ENCODE assay signal across 13 cellular contexts in genomic region chr1:86754265-86754974, GRCh38. TPM values are rescaled to one million over a fixed set of nuclear protein-coding genes. Genes with fewer than 3 reads are reported as not detected.
DNase-seq lines count a peak whose midpoint lies in the region; ATAC-seq and TF ChIP-seq lines count a peak whose summit lies in the region.
"Had no signal": no experiment of that assay in that cellular context is flagged by ENCODE, and none has a peak within 500 bp of the region (broad histone marks: within the 10 kb centered on the region; RNA-seq: fewer than 3 reads in every experiment).

No MANE protein-coding gene starts in this region.

- no peaks in the 10 kb centered on the region for H3K9me3 Mint-ChIP-seq in GM23338
- no peaks in the 10 kb centered on the region for H3K9me3 Mint-ChIP-seq in endothelial cell (ENCODE audit: unreplicated experiment)
- H3K9me3 Mint-ChIP-seq in activated T-cell treated with anti-CD3 and anti-CD28 coated beads, Interleukin-2, amount 50 U/mL, for 24 hours = peaks cover 2% of the 10 kb centered on the region
- H3K9me3 Mint-ChIP-seq in T-helper 2 cell treated with Interferon-gamma antibody and Interleukin-4, amounts not matched to agents 5 μg/mL and 100 μg/mL, for 36 hours = no peaks in the 10 kb centered on the region
- no peaks in the 10 kb centered on the region for H3K9me3 Mint-ChIP-seq in natural killer cell treated with Interleukin-12 subunit alpha and Interleukin-12 subunit beta and Interleukin-15 and Interleukin-18, amount 100 ng/mL, for 72 hours

- H4K20me1 ChIP-seq in GM23338 (replicated peaks; ENCODE audit: insufficient read depth) (no peaks in the 10 kb centered on the region), PC-9 (ENCODE audit: insufficient read depth) (no peaks in the 10 kb centered on the region)

- no peaks in the 10 kb centered on the region for H3K9me2 ChIP-seq in GM23338 (ENCODE audit: insufficient read depth)
- no peaks in the 10 kb centered on the region for H3K9me2 ChIP-seq in PC-9 (ENCODE audit: insufficient read depth)

- ATAC-seq in GM23338 = peak; percentile 60
- ATAC-seq in natural killer cell treated with Interleukin-12 subunit alpha and Interleukin-12 subunit beta and Interleukin-15 and Interleukin-18, amount 100 ng/mL, for 72 hours = no peak

- H3K27ac ChIP-seq in GM23338 (ENCODE audit: low read depth) = no peak overlapping the region
- H3K27ac ChIP-seq in HUES48 (ENCODE audit: low read depth, low read length) = peak overlapping the region; percentile 14
- H3K27ac ChIP-seq in PC-9 = no peak overlapping the region
- H3K27ac ChIP-seq: GM23248 had no signal

- BruUV-seq in PC-9 (replicated peaks; lab: Mats Ljungman, UMichigan) = no TSS peak

- POLR2A ChIA-PET in PC-9 (lab: Charles Lee; ENCODE audit: unreplicated experiment) = no interaction called here

- CTCF ChIA-PET in PC-9 (lab: Charles Lee) = interaction anchor here (0.6 to 1.2 kb wide), 3 partner anchors 17 to 248 kb away, joined by 3 to 5 read pairs (median 3); no protein-coding TSS in a partner anchor

- H3K4me1 ChIP-seq in GM23338 (ENCODE audit: insufficient read depth) (peaks cover 7% of the 10 kb centered on the region), HUES48 (ENCODE audit: control insufficient read depth, insufficient read depth, low read length) (peaks cover 5% of the 10 kb centered on the region; the same call in 1 of the 2 replicates), PC-9 (replicated peaks; ENCODE audit: insufficient read depth) (peaks cover 13% of the 10 kb centered on the region)

- intact Hi-C loops in PC-9 (cut with micrococcal nuclease; ENCODE audit: unreplicated experiment) = loop anchor here (5.0 kb wide), 1 partner anchor 78 kb away; no protein-coding TSS in a partner anchor

- H3K36me3 Mint-ChIP-seq in GM23338 (ENCODE audit: low read depth) (no peaks in the 10 kb centered on the region), endothelial cell (ENCODE audit: low read depth, unreplicated experiment) (no peaks in the 10 kb centered on the region)
- H3K36me3 Mint-ChIP-seq in activated T-cell treated with anti-CD3 and anti-CD28 coated beads, Interleukin-2, amount 50 U/mL, for 24 hours (ENCODE audit: low read depth) = no peaks in the 10 kb centered on the region
- no peaks in the 10 kb centered on the region for H3K36me3 Mint-ChIP-seq in T-helper 2 cell treated with Interferon-gamma antibody and Interleukin-4, amounts not matched to agents 5 μg/mL and 100 μg/mL, for 36 hours (ENCODE audit: low read depth)
- H3K36me3 Mint-ChIP-seq in natural killer cell treated with Interleukin-12 subunit alpha and Interleukin-12 subunit beta and Interleukin-15 and Interleukin-18, amount 100 ng/mL, for 72 hours = no peaks in the 10 kb centered on the region

- H3K4me2 ChIP-seq in GM23338 (no peak overlapping the region), PC-9 (peak overlapping the region; percentile 17; the same call in 1 of the 2 replicates)

- H3K4me3 ChIP-seq in GM23338 (no peak overlapping the region), HUES48 (ENCODE audit: low read depth, low read length) (no peak overlapping the region), PC-9 (no peak overlapping the region)
- H3K4me3 ChIP-seq: GM23248, MG63 had no signal

- H3K4me3 Mint-ChIP-seq in GM23338 (no peak overlapping the region), endothelial cell (ENCODE audit: unreplicated experiment) (no peak overlapping the region)
- no peak overlapping the region for H3K4me3 Mint-ChIP-seq in activated T-cell treated with anti-CD3 and anti-CD28 coated beads, Interleukin-2, amount 50 U/mL, for 24 hours
- no peak overlapping the region for H3K4me3 Mint-ChIP-seq in T-helper 2 cell treated with Interferon-gamma antibody and Interleukin-4, amounts not matched to agents 5 μg/mL and 100 μg/mL, for 36 hours
- H3K4me3 Mint-ChIP-seq in natural killer cell treated with Interleukin-12 subunit alpha and Interleukin-12 subunit beta and Interleukin-15 and Interleukin-18, amount 100 ng/mL, for 72 hours = no peak overlapping the region

- H3F3A ChIP-seq in GM23338 (replicated peaks; ENCODE audit: low read depth) (no peaks in the 10 kb centered on the region), PC-9 (ENCODE audit: insufficient read depth, low read depth) (no peaks in the 10 kb centered on the region)

- no peaks in the 10 kb centered on the region for H3K79me2 ChIP-seq in GM23338 (replicated peaks; ENCODE audit: insufficient read depth)
- H3K79me2 ChIP-seq in PC-9 (ENCODE audit: low read depth) = no peaks in the 10 kb centered on the region

- no peak overlapping the region for H3K9ac ChIP-seq in HUES48 (ENCODE audit: low read depth, low read length)
- H3K9ac ChIP-seq: GM23248 had no signal

- peaks cover 26% of the 10 kb centered on the region for H3K4me1 Mint-ChIP-seq in GM23338
- peaks cover 5% of the 10 kb centered on the region for H3K4me1 Mint-ChIP-seq in endothelial cell (ENCODE audit: unreplicated experiment)
- peaks cover 6% of the 10 kb centered on the region for H3K4me1 Mint-ChIP-seq in activated T-cell treated with anti-CD3 and anti-CD28 coated beads, Interleukin-2, amount 50 U/mL, for 24 hours (ENCODE audit: low read depth)
- H3K4me1 Mint-ChIP-seq in T-helper 2 cell treated with Interferon-gamma antibody and Interleukin-4, amounts not matched to agents 5 μg/mL and 100 μg/mL, for 36 hours (ENCODE audit: low read depth) = no peaks in the 10 kb centered on the region
- no peaks in the 10 kb centered on the region for H3K4me1 Mint-ChIP-seq in natural killer cell treated with Interleukin-12 subunit alpha and Interleukin-12 subunit beta and Interleukin-15 and Interleukin-18, amount 100 ng/mL, for 72 hours (ENCODE audit: low read depth in 2 of 2)

- H3K36me3 ChIP-seq in GM23338 (ENCODE audit: insufficient read depth) (no peaks in the 10 kb centered on the region), HUES48 (ENCODE audit: control insufficient read depth, insufficient read depth, low read length) (no peaks in the 10 kb centered on the region), PC-9 (ENCODE audit: low read depth) (no peaks in the 10 kb centered on the region)
- H3K36me3 ChIP-seq: MG63 had no signal

- TF ChIP-seq CTCF in GM23338 (conservative IDR thresholded peaks at IDR 0.05; ENCODE audit: low read depth in 2 of 2) = peak in 1 of 2 experiments; percentile 20; a peak in 2 of 4 replicates
- TF ChIP-seq CTCF in PC-9 (conservative IDR thresholded peaks at IDR 0.05) = no peak
- no peak for TF ChIP-seq CTCF in endothelial cell (IDR thresholded peaks at IDR 0.05; ENCODE audit: unreplicated experiment)

- H3K27me3 Mint-ChIP-seq in GM23338 (ENCODE audit: insufficient read depth, low read depth, poor library complexity) (no peaks in the 10 kb centered on the region), endothelial cell (ENCODE audit: unreplicated experiment) (peaks cover 1% of the 10 kb centered on the region)
- H3K27me3 Mint-ChIP-seq in activated T-cell treated with anti-CD3 and anti-CD28 coated beads, Interleukin-2, amount 50 U/mL, for 24 hours = peaks cover 20% of the 10 kb centered on the region
- peaks cover 5% of the 10 kb centered on the region for H3K27me3 Mint-ChIP-seq in T-helper 2 cell treated with Interferon-gamma antibody and Interleukin-4, amounts not matched to agents 5 μg/mL and 100 μg/mL, for 36 hours (ENCODE audit: low read depth)
- peaks cover 6 to 9% of the 10 kb centered on the region in 2 donors for H3K27me3 Mint-ChIP-seq in natural killer cell treated with Interleukin-12 subunit alpha and Interleukin-12 subunit beta and Interleukin-15 and Interleukin-18, amount 100 ng/mL, for 72 hours

- DNase-seq in GM23338 (ENCODE audit: low spot score) (peak; percentile 39), PC-9 (no peak), iPS DF 19.7 (ENCODE audit: low read depth, low spot score) (peak; percentile 12), endothelial cell (ENCODE audit: low spot score) (no peak)
- DNase-seq in activated T-cell treated with anti-CD3 and anti-CD28 coated beads, Interleukin-2, amount 50 U/mL, for 24 hours = no peak
- DNase-seq in T-helper 2 cell treated with Interferon-gamma antibody and Interleukin-4, amounts not matched to agents 5 μg/mL and 100 μg/mL, for 36 hours (ENCODE audit: low spot score) = no peak
- DNase-seq in natural killer cell treated with Interleukin-12 subunit alpha and Interleukin-12 subunit beta and Interleukin-15 and Interleukin-18, amount 100 ng/mL, for 72 hours (ENCODE audit: low spot score) = no peak
- DNase-seq: AML-193, MG63, NCI-H446 treated with DMSO at 0.1 percent for 48 hours, SHP77 treated with DMSO at 0.1 percent for 48 hours had no signal

- no peaks in the 10 kb centered on the region for H3K27me3 ChIP-seq in GM23338 (ENCODE audit: insufficient read depth)
- no peaks in the 10 kb centered on the region for H3K27me3 ChIP-seq in HUES48 (ENCODE audit: control insufficient read depth, insufficient read depth, low read length)
- H3K27me3 ChIP-seq in PC-9 (ENCODE audit: insufficient read depth, low read depth) = no peaks in the 10 kb centered on the region
- H3K27me3 ChIP-seq: MG63 had no signal

- H3K27ac Mint-ChIP-seq in GM23338 (no peak overlapping the region), endothelial cell (ENCODE audit: unreplicated experiment) (no peak overlapping the region)
- no peak overlapping the region for H3K27ac Mint-ChIP-seq in activated T-cell treated with anti-CD3 and anti-CD28 coated beads, Interleukin-2, amount 50 U/mL, for 24 hours
- H3K27ac Mint-ChIP-seq in T-helper 2 cell treated with Interferon-gamma antibody and Interleukin-4, amounts not matched to agents 5 μg/mL and 100 μg/mL, for 36 hours = no peak overlapping the region
- no peak overlapping the region for H3K27ac Mint-ChIP-seq in natural killer cell treated with Interleukin-12 subunit alpha and Interleukin-12 subunit beta and Interleukin-15 and Interleukin-18, amount 100 ng/mL, for 72 hours

- H2AFZ ChIP-seq in GM23338 (no peak overlapping the region), PC-9 (no peak overlapping the region)
- H2AFZ ChIP-seq: GM23248 had no signal

- no peaks in the 10 kb centered on the region for H3K9me3 ChIP-seq in HUES48 (ENCODE audit: control insufficient read depth, insufficient read depth, low read length)
- H3K9me3 ChIP-seq in PC-9 (ENCODE audit: insufficient read depth, low read depth) = no peaks in the 10 kb centered on the region
- H3K9me3 ChIP-seq: MG63 had no signal

TF ChIP-seq in GM23338, 12 proteins besides CTCF, POLR2A, EP300 and RAD21 (continues in another document):
- TF ChIP-seq ZNF331 (CRISPR knock-in tag; IDR thresholded peaks at IDR 0.05; ENCODE audit: low read depth) (no peak), STAT1 (IDR thresholded peaks at IDR 0.05; ENCODE audit: unreplicated experiment) (no peak)

RNA-seq across cellular contexts. Expression of gene SH3GLB1, which starts 50.0 kb away (rescaled TPM):
- 16.4 and 21.4 TPM in 2 replicates for total RNA-seq in GM23338 (2014; rRNA removed; shearing (Covaris generic))
- polyA plus RNA-seq in GM23338 (2016; fragmentation: Nextera tagmentation; extraction: Ambion mirVana) = 27.1 and 29.4 TPM in 2 replicates
- total RNA-seq in PC-9 (2021) (38.3 and 47.6 TPM in 2 replicates), endothelial cell (ENCODE audit: unreplicated experiment) (117 TPM)
- total RNA-seq in natural killer cell treated with Interleukin-12 subunit alpha and Interleukin-12 subunit beta and Interleukin-15 and Interleukin-18, amount 100 ng/mL, for 72 hours = 100 to 1,000 TPM in 1 of 2 donors, 10 to 100 TPM in 1; 59.3 to 107 TPM

Comparison
In these comparisons a context has a peak if more than half of its experiments do, and no peak if none do; other contexts are left out.
1. DNase-seq: peak in GM23338 (single experiment) and iPS DF 19.7 (single experiment); none in PC-9 (0 of 2), endothelial cell (single experiment), activated T-cell treated with anti-CD3 and anti-CD28 coated beads, Interleukin-2, amount 50 U/mL, for 24 hours (single experiment), T-helper 2 cell treated with Interferon-gamma antibody and Interleukin-4, amounts not matched to agents 5 μg/mL and 100 μg/mL, for 36 hours (single experiment) and natural killer cell treated with Interleukin-12 subunit alpha and Interleukin-12 subunit beta and Interleukin-15 and Interleukin-18, amount 100 ng/mL, for 72 hours (single experiment).